In the genomic region with DNA sequence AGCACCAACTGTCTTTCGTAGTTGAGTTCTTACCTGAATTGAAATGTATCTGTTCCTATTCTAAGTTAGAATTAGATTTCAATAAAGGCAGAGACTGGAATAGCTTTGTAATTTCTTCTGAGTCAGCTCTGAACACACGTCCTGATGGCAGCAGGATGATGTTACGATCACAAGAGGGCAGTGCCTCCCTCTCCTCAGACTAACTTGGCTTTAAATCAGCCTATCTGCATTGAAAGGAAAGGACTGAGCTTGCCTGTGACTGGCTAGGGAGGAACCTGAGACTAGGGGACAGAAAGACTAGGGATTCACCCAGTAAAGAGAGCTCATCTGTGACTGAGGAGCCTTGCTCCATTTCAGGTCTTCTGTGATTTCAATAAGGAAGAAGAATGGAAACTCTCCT, we compare ENCODE assay signal across 9 cellular contexts.
A peak's percentile ranks its signal among the peaks of the same experiment; 100 is the strongest.
DNase-seq lines count a peak whose midpoint lies in the region; ATAC-seq and TF ChIP-seq lines count a peak whose summit lies in the region.
"Had no signal": no experiment of that assay in that cellular context is flagged by ENCODE, and none has a peak within 500 bp of the region (broad histone marks: within the 10 kb centered on the region; RNA-seq: fewer than 3 reads in every experiment).

No MANE protein-coding gene starts in this region.

- no peak overlapping the region for H3K4me3 ChIP-seq in retinal pigment epithelial cell (ENCODE audit: low read length)
- H3K4me3 ChIP-seq: BLaER1 had no signal

- peak; percentile 22 for TF ChIP-seq CTCF in retinal pigment epithelial cell (conservative IDR thresholded peaks at IDR 0.05; ENCODE audit: low read depth, low read length)

- peaks cover 5% of the 10 kb centered on the region for H3K36me3 Mint-ChIP-seq in activated CD8-positive, alpha-beta memory T cell treated with anti-CD3 and anti-CD28 coated beads, Interleukin-2, amount 10 ng/mL, durations not matched to agents 7 days and 5 days

- H3K27me3 Mint-ChIP-seq in activated CD8-positive, alpha-beta memory T cell treated with anti-CD3 and anti-CD28 coated beads, Interleukin-2, amount 10 ng/mL, durations not matched to agents 7 days and 5 days = no peaks in the 10 kb centered on the region

- peak overlapping the region; percentile 93 for H3K4me3 Mint-ChIP-seq in activated CD8-positive, alpha-beta memory T cell treated with anti-CD3 and anti-CD28 coated beads, Interleukin-2, amount 10 ng/mL, durations not matched to agents 7 days and 5 days

- peak; percentile 67 for DNase-seq in activated CD8-positive, alpha-beta memory T cell treated with anti-CD3 and anti-CD28 coated beads, Interleukin-2, amount 10 ng/mL, durations not matched to agents 7 days and 5 days
- DNase-seq in activated CD8-positive, alpha-beta memory T cell treated with anti-CD3 and anti-CD28 coated beads for 24 hours = no peak
- DNase-seq in RPMI8226 (peak; percentile 7), retinal pigment epithelial cell (ENCODE audit: low read depth) (no peak)
- DNase-seq in effector CD4-positive, alpha-beta T cell = peak; percentile 4

- no peaks in the 10 kb centered on the region for H3K9me3 Mint-ChIP-seq in activated CD8-positive, alpha-beta memory T cell treated with anti-CD3 and anti-CD28 coated beads, Interleukin-2, amount 10 ng/mL, durations not matched to agents 7 days and 5 days (ENCODE audit: low read depth)

- ATAC-seq in activated CD8-positive, alpha-beta memory T cell treated with anti-CD3 and anti-CD28 coated beads, Interleukin-2, amount 10 ng/mL, durations not matched to agents 7 days and 5 days = peak; percentile 88
- no peak for ATAC-seq in esophagus mucosa
- ATAC-seq in GM18909 (IDR thresholded peaks at IDR 0.05; ENCODE audit: poor library complexity, unreplicated experiment) = no peak
- ATAC-seq in HG03159 (IDR thresholded peaks at IDR 0.05; ENCODE audit: unreplicated experiment) = no peak

- CTCF ChIA-PET in activated CD8-positive, alpha-beta memory T cell treated with anti-CD3 and anti-CD28 coated beads, Interleukin-2, amount 10 ng/mL, durations not matched to agents 7 days and 5 days (lab: Charles Lee) = interaction anchor here (0.7 to 2.5 kb wide), 26 partner anchors 9 to 573 kb away, joined by 3 to 14 read pairs (median 4); no protein-coding TSS in a partner anchor

- peak overlapping the region; percentile 97 for H3K27ac Mint-ChIP-seq in activated CD8-positive, alpha-beta memory T cell treated with anti-CD3 and anti-CD28 coated beads, Interleukin-2, amount 10 ng/mL, durations not matched to agents 7 days and 5 days

- H3K4me1 Mint-ChIP-seq in activated CD8-positive, alpha-beta memory T cell treated with anti-CD3 and anti-CD28 coated beads, Interleukin-2, amount 10 ng/mL, durations not matched to agents 7 days and 5 days = peaks cover 29% of the 10 kb centered on the region

Comparison
In these comparisons a context has a peak if more than half of its experiments do, and no peak if none do; other contexts are left out.
1. DNase-seq: peak in activated CD8-positive, alpha-beta memory T cell treated with anti-CD3 and anti-CD28 coated beads, Interleukin-2, amount 10 ng/mL, durations not matched to agents 7 days and 5 days (single experiment), RPMI8226 (single experiment) and effector CD4-positive, alpha-beta T cell (single experiment); none in activated CD8-positive, alpha-beta memory T cell treated with anti-CD3 and anti-CD28 coated beads for 24 hours (single experiment) and retinal pigment epithelial cell (single experiment).